16 cellular contexts compared by ENCODE assay signal in the genomic region with DNA sequence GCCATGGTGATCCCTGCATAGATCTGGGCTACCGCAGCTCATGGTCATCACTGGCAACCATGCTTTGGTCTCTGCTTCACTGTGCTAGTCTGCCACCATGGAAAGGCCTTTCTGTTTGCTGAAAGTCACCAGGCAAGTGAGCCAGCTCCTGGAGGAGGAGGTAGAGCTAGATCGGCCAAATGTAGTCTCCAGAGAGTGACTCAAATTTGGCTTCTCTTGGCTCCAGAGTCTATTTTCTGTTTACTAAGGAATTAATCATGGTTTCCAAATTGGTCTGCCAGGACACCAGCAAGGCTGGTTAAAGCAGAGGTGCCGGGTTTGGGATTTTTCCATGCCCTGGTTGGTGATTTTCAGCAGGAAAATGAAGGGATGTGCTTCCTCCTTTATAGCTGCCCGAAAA. TPM values are rescaled to one million over a fixed set of nuclear protein-coding genes. Genes with fewer than 3 reads are reported as not detected.
DNase-seq lines count a peak whose midpoint lies in the region; ATAC-seq and TF ChIP-seq lines count a peak whose summit lies in the region.
"Had no signal": no experiment of that assay in that cellular context is flagged by ENCODE, and none has a peak within 500 bp of the region (broad histone marks: within the 10 kb centered on the region; RNA-seq: fewer than 3 reads in every experiment).

No MANE protein-coding gene starts in this region.

- H3K79me2 ChIP-seq in GM23248 (ENCODE audit: insufficient read depth) (no peaks in the 10 kb centered on the region), osteoblast (ENCODE audit: insufficient read depth, low read length) (no peaks in the 10 kb centered on the region)

- H3K4me1 Mint-ChIP-seq in activated T-helper 1 cell treated with anti-CD3 and anti-CD28 coated beads, Interleukin-12 subunit alpha, Interleukin-12 subunit beta, Interleukin-2, Interleukin-4 antibody, amounts not matched to agents 30 ng/mL and 10 ng/mL and 1 ng/mL, durations not matched to agents 14 hours and 24 hours and 36 hours (ENCODE audit: low read depth), result peaks cover 51% of the 10 kb centered on the region

- H3K4me1 ChIP-seq in GM23248 (ENCODE audit: insufficient read depth) (peaks cover 27% of the 10 kb centered on the region), esophagus (ENCODE audit: control insufficient read depth in 2 of 2, insufficient read depth in 2 of 2, low read length in 1 of 2) (peaks cover 0 to 7% of the 10 kb centered on the region in 2 donors), osteoblast (ENCODE audit: insufficient read depth, low read length) (peaks cover 27% of the 10 kb centered on the region)
- H3K4me1 ChIP-seq: SJCRH30 had no signal

- WGBS in GM23248 (ENCODE audit: low coverage in 1 of 2, low lambda C conversion rate in 2 of 2, missing lambda C conversion rate in 2 of 2), 2 experiments, result 36 to 42% methylated on average over 4 of the region's 4 CpGs
- 59 to 65% methylated on average over 4 of the region's 4 CpGs for WGBS in esophagus, 2 donors

- H3K9me3 ChIP-seq in GM23248 (ENCODE audit: low read depth) (no peaks in the 10 kb centered on the region), esophagus (ENCODE audit: control insufficient read depth in 2 of 2, insufficient read depth in 1 of 2, low read depth in 1 of 2, low read length in 1 of 2) (no peaks in the 10 kb centered on the region), osteoblast (ENCODE audit: low read depth, low read length) (no peaks in the 10 kb centered on the region)
- H3K9me3 ChIP-seq: HAP-1, SJCRH30 had no signal

- H3K4me3 Mint-ChIP-seq in activated T-helper 1 cell treated with anti-CD3 and anti-CD28 coated beads, Interleukin-12 subunit alpha, Interleukin-12 subunit beta, Interleukin-2, Interleukin-4 antibody, amounts not matched to agents 30 ng/mL and 10 ng/mL and 1 ng/mL, durations not matched to agents 14 hours and 24 hours and 36 hours, result no peak overlapping the region

- intact Hi-C loops in activated T-helper 1 cell treated with anti-CD3 and anti-CD28 coated beads, Interleukin-12 subunit alpha, Interleukin-12 subunit beta, Interleukin-2, Interleukin-4 antibody, amounts not matched to agents 30 ng/mL and 10 ng/mL and 1 ng/mL, durations not matched to agents 14 hours and 24 hours and 36 hours (cut with micrococcal nuclease), result no loop called here
- intact Hi-C loops in cardiac septum (cut with DNase I), result no loop called here

- H3K27me3 ChIP-seq in GM23248 (replicated peaks; ENCODE audit: insufficient read depth) (no peaks in the 10 kb centered on the region), esophagus (ENCODE audit: control insufficient read depth in 1 of 2, insufficient read depth in 2 of 2, low read length in 2 of 2) (no peaks in the 10 kb centered on the region), osteoblast (ENCODE audit: insufficient read depth, low read length) (no peaks in the 10 kb centered on the region)
- H3K27me3 ChIP-seq: SJCRH30 had no signal

- H3K4me3 ChIP-seq in GM23248 (no peak overlapping the region), esophagus (ENCODE audit: low read depth in 1 of 2, low read length in 2 of 2) (no peak overlapping the region), osteoblast (ENCODE audit: insufficient read depth, low read length) (no peak overlapping the region)
- H3K4me3 ChIP-seq: HAP-1, SJCRH30 had no signal

- H3K27me3 Mint-ChIP-seq in activated T-helper 1 cell treated with anti-CD3 and anti-CD28 coated beads, Interleukin-12 subunit alpha, Interleukin-12 subunit beta, Interleukin-2, Interleukin-4 antibody, amounts not matched to agents 30 ng/mL and 10 ng/mL and 1 ng/mL, durations not matched to agents 14 hours and 24 hours and 36 hours (ENCODE audit: insufficient read depth), result no peaks in the 10 kb centered on the region
- H3K27me3 Mint-ChIP-seq: CD4-positive, CD25-positive, alpha-beta regulatory T cell had no signal

- H3K27ac ChIP-seq in GM23248 (0 out of 2 replicates have a peak overlapping the region, but pooled peaks have one; percentile 11), esophagus (ENCODE audit: low read depth in 2 of 2, low read length in 1 of 2) (peak overlapping the region; percentile 68 to 82), osteoblast (ENCODE audit: low read depth, low read length) (no peak overlapping the region)
- H3K27ac ChIP-seq: SJCRH30 had no signal

- H3K4me2 ChIP-seq in GM23248 (ENCODE audit: unreplicated experiment) (peak overlapping the region; percentile 39), osteoblast (ENCODE audit: insufficient read depth, low read length) (peak overlapping the region; percentile 46)

- 0 out of 2 replicates have a peak overlapping the region, but pooled peaks have one; percentile 19 for H2AFZ ChIP-seq in GM23248
- H2AFZ ChIP-seq in osteoblast (ENCODE audit: low read length), result peak overlapping the region; percentile 8

- DNase-seq in GM23248 (peak; percentile 90), NCI-H446 treated with DMSO at 0.1 percent for 48 hours (lab: John Stamatoyannopoulos, UW) (peak; percentile 84), osteoblast (ENCODE audit: insufficient read length, low spot score, missing footprints) (peak; percentile 25), cardiac septum (ENCODE audit: low spot score) (no peak)
- DNase-seq in activated T-helper 1 cell treated with anti-CD3 and anti-CD28 coated beads, Interleukin-12 subunit alpha, Interleukin-12 subunit beta, Interleukin-2, Interleukin-4 antibody, amounts not matched to agents 30 ng/mL and 10 ng/mL and 1 ng/mL, durations not matched to agents 14 hours and 24 hours and 36 hours (ENCODE audit: low spot score), result no peak
- DNase-seq: CD4-positive, CD25-positive, alpha-beta regulatory T cell; DMS53; NCI-H1105 treated with DMSO at 0.1 percent for 48 hours; NCI-H1930; NCI-H2171; NCI-H510A treated with DMSO at 0.1 percent for 48 hours; RPMI8226; SJCRH30 had no signal

- peaks cover 4% of the 10 kb centered on the region for H3K9me3 Mint-ChIP-seq in activated T-helper 1 cell treated with anti-CD3 and anti-CD28 coated beads, Interleukin-12 subunit alpha, Interleukin-12 subunit beta, Interleukin-2, Interleukin-4 antibody, amounts not matched to agents 30 ng/mL and 10 ng/mL and 1 ng/mL, durations not matched to agents 14 hours and 24 hours and 36 hours
- H3K9me3 Mint-ChIP-seq: CD4-positive, CD25-positive, alpha-beta regulatory T cell had no signal

- no peaks in the 10 kb centered on the region for H4K20me1 ChIP-seq in GM23248 (ENCODE audit: insufficient read depth)
- no peaks in the 10 kb centered on the region for H4K20me1 ChIP-seq in osteoblast (ENCODE audit: insufficient read depth, low read length)

- TF ChIP-seq CTCF in osteoblast (IDR thresholded peaks at IDR 0.05; ENCODE audit: extremely low read depth, low read depth, low read length), result no peak

- peaks cover 10% of the 10 kb centered on the region for H3F3A ChIP-seq in GM23248 (ENCODE audit: insufficient read depth)

- no peak for ATAC-seq in HG03095 (IDR thresholded peaks at IDR 0.05; ENCODE audit: unreplicated experiment)

- in situ Hi-C loops in GM23248 (cut with MboI), result no loop called here

- H3K9me2 ChIP-seq in GM23248 (ENCODE audit: insufficient read depth), result peaks cover 5% of the 10 kb centered on the region; the same call in 1 of the 2 replicates

- peaks cover 2% of the 10 kb centered on the region for H3K36me3 Mint-ChIP-seq in activated T-helper 1 cell treated with anti-CD3 and anti-CD28 coated beads, Interleukin-12 subunit alpha, Interleukin-12 subunit beta, Interleukin-2, Interleukin-4 antibody, amounts not matched to agents 30 ng/mL and 10 ng/mL and 1 ng/mL, durations not matched to agents 14 hours and 24 hours and 36 hours (ENCODE audit: low read depth)
- H3K36me3 Mint-ChIP-seq: CD4-positive, CD25-positive, alpha-beta regulatory T cell had no signal

- H3K36me3 ChIP-seq in GM23248 (ENCODE audit: low read depth) (no peaks in the 10 kb centered on the region), esophagus (ENCODE audit: control insufficient read depth in 2 of 2, insufficient read depth in 2 of 2, low read length in 1 of 2) (no peaks in the 10 kb centered on the region), osteoblast (ENCODE audit: insufficient read depth, low read length) (no peaks in the 10 kb centered on the region)
- H3K36me3 ChIP-seq: HAP-1, SJCRH30 had no signal

- no peak overlapping the region for H3K27ac Mint-ChIP-seq in activated T-helper 1 cell treated with anti-CD3 and anti-CD28 coated beads, Interleukin-12 subunit alpha, Interleukin-12 subunit beta, Interleukin-2, Interleukin-4 antibody, amounts not matched to agents 30 ng/mL and 10 ng/mL and 1 ng/mL, durations not matched to agents 14 hours and 24 hours and 36 hours
- H3K27ac Mint-ChIP-seq: CD4-positive, CD25-positive, alpha-beta regulatory T cell had no signal

- H3K9ac ChIP-seq in GM23248, result no peak overlapping the region

RNA-seq across cellular contexts. Expression of a gene that starts 52.7 kb away (rescaled TPM):
- total RNA-seq in GM23248 (2014; rRNA removed; shearing (Covaris generic)), result 52.0 and 63.5 TPM in 2 replicates
- 47.9 and 51.4 TPM in 2 replicates for polyA plus RNA-seq in GM23248 (2016; fragmentation: Nextera tagmentation; extraction: Ambion mirVana)
- 10 to 100 TPM; 40.5 to 40.8 TPM for polyA plus RNA-seq in esophagus
- total RNA-seq in osteoblast, result 91.6 and 94.8 TPM in 2 replicates
- 207 and 225 TPM in 2 replicates for total RNA-seq in activated T-helper 1 cell treated with anti-CD3 and anti-CD28 coated beads, Interleukin-12 subunit alpha, Interleukin-12 subunit beta, Interleukin-2, Interleukin-4 antibody, amounts not matched to agents 30 ng/mL and 10 ng/mL and 1 ng/mL, durations not matched to agents 14 hours and 24 hours and 36 hours
- 116 TPM for total RNA-seq in cardiac septum

Comparison
In these comparisons a context has a peak if more than half of its experiments do, and no peak if none do; other contexts are left out.
1. DNase-seq: peak in GM23248 (single experiment), NCI-H446 treated with DMSO at 0.1 percent for 48 hours (single experiment) and osteoblast (single experiment); none in activated T-helper 1 cell treated with anti-CD3 and anti-CD28 coated beads, Interleukin-12 subunit alpha, Interleukin-12 subunit beta, Interleukin-2, Interleukin-4 antibody, amounts not matched to agents 30 ng/mL and 10 ng/mL and 1 ng/mL, durations not matched to agents 14 hours and 24 hours and 36 hours (single experiment) and cardiac septum (single experiment).